Comparison of ENCODE assay signal across 8 cellular contexts in genomic region chr12:103840881-103841689, GRCh38.
DNase-seq lines count a peak whose midpoint lies in the region; ATAC-seq and TF ChIP-seq lines count a peak whose summit lies in the region.

Gene NT5DC3 (minus strand): TSS chr12:103841234. CDS start chr12:103841156, 78 bp downstream.

- H3K27me3 Mint-ChIP-seq in memory B cell = no peaks in the 10 kb centered on the region

- peak within 1 kb of the TSS; percentile 73 for H3K27ac Mint-ChIP-seq in memory B cell

- ATAC-seq in GM19324 (IDR thresholded peaks at IDR 0.05; ENCODE audit: low FRiP score, unreplicated experiment) = peak; percentile 93
- ATAC-seq in HG03457 (IDR thresholded peaks at IDR 0.05; ENCODE audit: unreplicated experiment) = peak; percentile 57
- peak; percentile 91 for ATAC-seq in memory B cell (ENCODE audit: low read depth)

- peak within 1 kb of the TSS; percentile 78 for H3K27ac ChIP-seq in C4-2B

- H3K4me3 Mint-ChIP-seq in memory B cell = peak within 1 kb of the TSS; percentile 90

- peaks cover 8% of the 10 kb centered on the region for H3K36me3 Mint-ChIP-seq in memory B cell

- no peak for TF ChIP-seq CTCF in C4-2B (conservative IDR thresholded peaks at IDR 0.05)

- DNase-seq in NCI-H748 treated with DMSO at 0.1 percent for 48 hours (lab: John Stamatoyannopoulos, UW) (peak; percentile 67), memory B cell (ENCODE audit: low spot score in 2 of 2) (peak; percentile 82 to 89)
- DNase-seq in activated CD8-positive, alpha-beta memory T cell treated with anti-CD3 and anti-CD28 coated beads for 1 hour (ENCODE audit: extremely low read depth in 1 of 2, low read depth in 1 of 2) = peak; percentile 44 to 79
- peak; percentile 75 for DNase-seq in effector CD4-positive, alpha-beta T cell
- peak; percentile 67 for DNase-seq in stimulated activated CD8-positive, alpha-beta memory T cell treated with anti-CD3 and anti-CD28 coated beads, Interleukin-12 subunit alpha, Interleukin-12 subunit beta, amount 100 ng/mL, for 1 hour (ENCODE audit: low read depth)

- no peaks in the 10 kb centered on the region for H3K9me3 Mint-ChIP-seq in memory B cell

- peaks cover 14% of the 10 kb centered on the region for H3K4me1 Mint-ChIP-seq in memory B cell

Comparison
In these comparisons a context has a peak if more than half of its experiments do, and no peak if none do; other contexts are left out.
1. Peak in every context shown above with its lines: DNase-seq, ATAC-seq and H3K27ac ChIP-seq.